ENCODE assay signal across 8 cellular contexts in the genomic region with DNA sequence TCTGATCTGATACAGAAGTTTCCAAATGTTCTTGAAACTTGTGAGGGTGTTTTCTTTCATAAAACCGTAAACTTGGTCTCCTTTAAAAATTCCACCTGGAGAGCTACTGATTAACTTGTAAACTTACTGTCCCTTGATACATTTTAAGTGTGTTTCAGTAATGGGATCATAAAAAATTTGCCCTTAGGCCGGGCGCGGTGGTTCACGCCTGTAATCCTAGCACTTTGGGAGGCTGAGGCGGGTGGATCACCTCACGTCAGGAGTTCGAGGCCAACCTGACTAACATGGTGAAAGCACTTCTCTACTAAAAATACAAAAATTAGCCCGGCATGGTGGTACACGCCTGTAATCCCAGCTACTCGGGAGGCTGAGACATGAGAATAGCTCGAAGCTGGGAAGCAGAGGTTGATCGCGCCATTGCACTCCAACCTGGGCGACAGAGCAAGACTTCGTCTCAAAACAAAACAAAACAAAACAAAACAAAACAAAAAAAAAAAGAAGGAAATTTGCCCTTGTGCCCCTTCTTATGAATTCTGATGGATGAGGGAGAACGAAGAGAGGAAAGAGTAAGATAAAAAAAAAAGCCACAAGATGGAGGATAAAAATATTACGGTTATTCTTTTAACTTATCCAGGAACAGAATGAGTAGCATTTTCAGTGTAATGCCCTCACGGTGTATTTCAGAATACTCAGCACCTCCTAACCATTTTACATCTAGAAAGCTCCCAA. TPM values are rescaled to one million over a fixed set of nuclear protein-coding genes. Genes with fewer than 3 reads are reported as not detected.
DNase-seq lines count a peak whose midpoint lies in the region; ATAC-seq and TF ChIP-seq lines count a peak whose summit lies in the region.

No MANE protein-coding gene starts in this region.

- peak; percentile 12 for ATAC-seq in naive thymus-derived CD4-positive, alpha-beta T cell

- H3K27ac Mint-ChIP-seq in chondrocyte (ENCODE audit: unreplicated experiment) = peak overlapping the region; percentile 86
- H3K27ac Mint-ChIP-seq in naive thymus-derived CD4-positive, alpha-beta T cell = peak overlapping the region in 3 of 9 donors; percentile 43 to 59 (median 55)

- H3K4me3 Mint-ChIP-seq in chondrocyte (ENCODE audit: unreplicated experiment) = peak overlapping the region; percentile 66
- H3K4me3 Mint-ChIP-seq in naive thymus-derived CD4-positive, alpha-beta T cell = peak overlapping the region; percentile 20 to 82 (median 67)

- no peak for DNase-seq in AG04450 (ENCODE audit: low read depth, low spot score)
- DNase-seq in LNCaP clone FGC (ENCODE audit: low read depth) = no peak
- DNase-seq in chondrocyte (ENCODE audit: low spot score) = no peak
- no peak for DNase-seq in naive thymus-derived CD4-positive, alpha-beta T cell
- no peak for DNase-seq in NCI-H2107 treated with DMSO at 0.1 percent for 48 hours (lab: John Stamatoyannopoulos, UW; ENCODE audit: unreplicated experiment)
- no peak for DNase-seq in HPDE6-E6E7 (ENCODE audit: extremely low spot score)
- DNase-seq in SK-N-DZ (ENCODE audit: low spot score) = no peak
- no peak for DNase-seq in SHP77 treated with DMSO at 0.1 percent for 48 hours (lab: John Stamatoyannopoulos, UW)

- H3K4me1 ChIP-seq in naive thymus-derived CD4-positive, alpha-beta T cell (ENCODE audit: control insufficient read depth in 2 of 2, insufficient read depth in 2 of 2, low read length in 2 of 2) = peaks cover 0 to 5% of the 10 kb centered on the region in 2 donors

- TF ChIP-seq CTCF in AG04450 (IDR thresholded peaks at IDR 0.05; ENCODE audit: low read depth, low read length) = no peak
- TF ChIP-seq CTCF in LNCaP clone FGC (IDR thresholded peaks at IDR 0.05; ENCODE audit: control insufficient read depth, extremely low read depth, insufficient read depth) = no peak
- no peak for TF ChIP-seq CTCF in chondrocyte (IDR thresholded peaks at IDR 0.05)

- no peaks in the 10 kb centered on the region for H3K36me3 ChIP-seq in naive thymus-derived CD4-positive, alpha-beta T cell (ENCODE audit: control insufficient read depth in 2 of 3, insufficient read depth in 3 of 3, low read length in 3 of 3)

- H3K9me3 ChIP-seq in AG04450 (ENCODE audit: control insufficient read depth, insufficient read depth, low read length) = no peaks in the 10 kb centered on the region
- H3K9me3 ChIP-seq in naive thymus-derived CD4-positive, alpha-beta T cell (ENCODE audit: control insufficient read depth in 2 of 3, low read length in 3 of 3) = no peaks in the 10 kb centered on the region

- peaks cover 9% of the 10 kb centered on the region for H3K27me3 Mint-ChIP-seq in chondrocyte (ENCODE audit: low read depth)
- peaks cover 0 to 24% (median 6%) of the 10 kb centered on the region in 5 donors for H3K27me3 Mint-ChIP-seq in naive thymus-derived CD4-positive, alpha-beta T cell

- H3K9me3 Mint-ChIP-seq in chondrocyte (ENCODE audit: low read depth) = no peaks in the 10 kb centered on the region
- peaks cover 0 to 2% (median 0%) of the 10 kb centered on the region in 11 donors for H3K9me3 Mint-ChIP-seq in naive thymus-derived CD4-positive, alpha-beta T cell

- CTCF ChIA-PET in AG04450 (lab: Charles Lee) = interaction anchor here (0.6 to 6.5 kb wide), 21 partner anchors 9 to 1921 kb away, joined by 3 to 66 read pairs (median 4); no protein-coding TSS in a partner anchor
- CTCF ChIA-PET in naive thymus-derived CD4-positive, alpha-beta T cell (lab: Charles Lee) = interaction anchor here (0.7 to 2.4 kb wide), 5 partner anchors 9 to 528 kb away, joined by 4 to 10 read pairs (median 5); no protein-coding TSS in a partner anchor

- H3K4me3 ChIP-seq in AG04450 (ENCODE audit: low read depth, low read length) = peak overlapping the region; percentile 35
- 0 out of 2 replicates have a peak overlapping the region, but pooled peaks have one; percentile 9 for H3K4me3 ChIP-seq in LNCaP clone FGC (ENCODE audit: low read depth, low read length)
- H3K4me3 ChIP-seq in naive thymus-derived CD4-positive, alpha-beta T cell (ENCODE audit: low read length) = peak overlapping the region; percentile 37

- no peaks in the 10 kb centered on the region for H3K36me3 Mint-ChIP-seq in chondrocyte (ENCODE audit: low read depth)
- no peaks in the 10 kb centered on the region for H3K36me3 Mint-ChIP-seq in naive thymus-derived CD4-positive, alpha-beta T cell

- H3K4me1 Mint-ChIP-seq in chondrocyte (ENCODE audit: low read depth) = peaks cover 29% of the 10 kb centered on the region
- peaks cover 9 to 44% (median 21%) of the 10 kb centered on the region in 7 donors for H3K4me1 Mint-ChIP-seq in naive thymus-derived CD4-positive, alpha-beta T cell

- intact Hi-C loops in naive thymus-derived CD4-positive, alpha-beta T cell (cut with micrococcal nuclease) = loop anchor here (2.0 to 10.0 kb wide), 3 partner anchors 112 to 302 kb away; a partner anchor contains a TSS

- POLR2A ChIA-PET in AG04450 (lab: Yijun Ruan, JAX) = interaction anchor here (1.1 to 1.5 kb wide), 2 partner anchors 9 to 190 kb away, joined by 3 read pairs; a partner anchor contains a TSS
- POLR2A ChIA-PET in naive thymus-derived CD4-positive, alpha-beta T cell (lab: Charles Lee) = no interaction called here

- H3K27me3 ChIP-seq in AG04450 (ENCODE audit: control insufficient read depth, insufficient read depth, low read length) = peaks cover 8% of the 10 kb centered on the region
- H3K27me3 ChIP-seq in naive thymus-derived CD4-positive, alpha-beta T cell (ENCODE audit: control insufficient read depth in 2 of 2, insufficient read depth in 2 of 2, low read length in 2 of 2) = no peaks in the 10 kb centered on the region

- no peak overlapping the region for H3K27ac ChIP-seq in AG04450 (ENCODE audit: low read depth, low read length)
- H3K27ac ChIP-seq in naive thymus-derived CD4-positive, alpha-beta T cell (ENCODE audit: low read depth, low read length) = no peak overlapping the region

RNA-seq across cellular contexts. Expression of a gene that starts 32.1 kb away (rescaled TPM):
- polyA plus RNA-seq in AG04450 (2011; rRNA removed) = 4.1 and 4.5 TPM in 2 replicates
- 3.6 and 7.4 TPM in 2 replicates for polyA minus RNA-seq in AG04450 (2011; rRNA and poly(A)+ RNA removed)
- 12.0 to 13.2 TPM (median 13.1 TPM) in 3 replicates for total RNA-seq in chondrocyte
- 10 to 100 TPM in 4 of 5 experiments, 1 to 10 TPM in 1; 9.9 to 13.8 (median 12.5) TPM for total RNA-seq in naive thymus-derived CD4-positive, alpha-beta T cell
- 1 to 10 TPM; 3.0 to 5.4 TPM for polyA plus RNA-seq in naive thymus-derived CD4-positive, alpha-beta T cell
- 10.1 and 12.5 TPM in 2 replicates for polyA plus RNA-seq in SK-N-DZ (2014; cell fraction: cytosol; rRNA removed)
- 4.0 and 4.2 TPM in 2 replicates for polyA plus RNA-seq in SK-N-DZ (2014; cell fraction: nucleus; rRNA removed)
